Comparison of ENCODE assay signal across 8 cellular contexts in genomic region chr9:42243211-42243610, GRCh38. TPM values are rescaled to one million over a fixed set of nuclear protein-coding genes. Genes with fewer than 3 reads are reported as not detected.
"Had no signal": no experiment of that assay in that cellular context is flagged by ENCODE, and none has a peak within 500 bp of the region (broad histone marks: within the 10 kb centered on the region; RNA-seq: fewer than 3 reads in every experiment).

No MANE protein-coding gene starts in this region.

RNA-seq across cellular contexts. Expression of gene SPATA31A6, which starts 59.8 kb away (rescaled TPM):
- total RNA-seq: activated CD4-positive, alpha-beta memory T cell treated with anti-CD3 and anti-CD28 coated beads, Interleukin-2, amount 10 ng/mL, durations not matched to agents 7 days and 5 days; activated CD8-positive, alpha-beta memory T cell treated with anti-CD3 and anti-CD28 coated beads, Interleukin-2, amount 10 ng/mL, durations not matched to agents 7 days and 5 days; cerebellum; OCI-LY7; RPMI7951; SJCRH30; T-helper 1 cell treated with Interleukin-12 subunit alpha and Interleukin-12 subunit beta and Interleukin-4 antibody, amounts not matched to agents 30 ng/mL and 1 ng/mL, for 36 hours; T-helper 2 cell treated with Interferon-gamma antibody and Interleukin-4, amounts not matched to agents 100 ng/mL and 5 ng/mL, for 36 hours had no signal
